26 cellular contexts compared by ENCODE assay signal in genomic region chr4:47372561-47372960, GRCh38.
A peak's percentile ranks its signal among the peaks of the same experiment; 100 is the strongest.
DNase-seq lines count a peak whose midpoint lies in the region; ATAC-seq and TF ChIP-seq lines count a peak whose summit lies in the region.
"Had no signal": no experiment of that assay in that cellular context is flagged by ENCODE, and none has a peak within 500 bp of the region (broad histone marks: within the 10 kb centered on the region; RNA-seq: fewer than 3 reads in every experiment).

No MANE protein-coding gene starts in this region.

- intact Hi-C loops in left colon (cut with DNase I, micrococcal nuclease) = no loop called here

- H3K4me3 ChIP-seq in choroid plexus epithelial cell (ENCODE audit: low read depth, low read length) = no peak overlapping the region
- H3K4me3 ChIP-seq: lung, prostate gland, right lobe of liver, spleen, thyroid gland, uterus had no signal

- peak; percentile 18 for DNase-seq in EH (ENCODE audit: low read depth)
- DNase-seq in Kasumi-1 (lab: John Stamatoyannopoulos, UW) = peak; percentile 73 to 81
- DNase-seq in NCI-H2171 treated with DMSO at 0.1 percent for 48 hours (lab: John Stamatoyannopoulos, UW) = peak; percentile 46
- peak; percentile 32 for DNase-seq in choroid plexus epithelial cell (ENCODE audit: low read depth)
- DNase-seq in NCI-H187 (lab: John Stamatoyannopoulos, UW) = no peak
- no peak for DNase-seq in left colon
- DNase-seq: activated B cell treated with CpG ODN at 0.5 μM for 24 hours; activated CD4-positive, alpha-beta T cell treated with anti-CD3 and anti-CD28 coated beads, Interleukin-2, amount 50 U/mL, for 1 hour; activated gamma-delta T cell; activated naive CD8-positive, alpha-beta T cell treated with anti-CD3 and anti-CD28 coated beads, Interleukin-2, amount 50 U/mL, for 24 hours; activated T-cell treated with anti-CD3 and anti-CD28 coated beads, Interleukin-2, amount 50 U/mL, for 1 hour; caudate nucleus; DMS53; effector memory CD8-positive, alpha-beta T cell; hypothalamus; naive thymus-derived CD8-positive, alpha-beta T cell; NCI-H1048; NCI-H69; right lobe of liver; spleen; T-cell; thyroid gland; uterus had no signal

- TF ChIP-seq CTCF in choroid plexus epithelial cell (conservative IDR thresholded peaks at IDR 0.05; ENCODE audit: low read depth, low read length) = no peak

- no peak for ATAC-seq in left colon
- no peak for ATAC-seq in HG02840 (IDR thresholded peaks at IDR 0.05; ENCODE audit: low FRiP score, unreplicated experiment)
- ATAC-seq: activated naive CD8-positive, alpha-beta T cell treated with anti-CD3 and anti-CD28 coated beads, Interleukin-2, amount 50 U/mL, for 24 hours; effector memory CD8-positive, alpha-beta T cell; naive thymus-derived CD8-positive, alpha-beta T cell; right lobe of liver; T-cell had no signal

Comparison
In these comparisons a context has a peak if more than half of its experiments do, and no peak if none do; other contexts are left out.
1. DNase-seq: peak in EH (single experiment), Kasumi-1 (2 of 2), NCI-H2171 treated with DMSO at 0.1 percent for 48 hours (single experiment) and choroid plexus epithelial cell (single experiment); none in NCI-H187 (0 of 2) and left colon (0 of 2).